ENCODE assay signal across 16 cellular contexts in the genomic region with DNA sequence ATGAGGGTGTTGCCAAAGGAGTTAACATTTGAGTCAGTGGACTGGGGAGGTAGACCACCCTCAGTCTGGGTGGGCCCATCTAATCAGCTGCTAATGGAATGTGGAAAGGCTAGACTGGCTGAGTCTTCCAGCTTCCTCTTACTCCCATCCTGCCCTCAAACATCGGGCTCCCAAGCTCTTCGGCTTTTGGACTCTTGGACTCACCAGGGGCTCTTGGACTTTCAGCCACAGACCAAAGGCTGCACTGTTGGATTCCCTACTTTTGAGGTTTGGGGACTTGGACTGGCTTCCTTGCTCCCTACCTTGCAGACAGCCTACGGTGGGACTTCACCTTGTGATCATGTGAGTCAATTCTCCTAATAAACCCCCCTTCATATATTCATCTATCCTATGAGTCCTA.
DNase-seq lines count a peak whose midpoint lies in the region; ATAC-seq and TF ChIP-seq lines count a peak whose summit lies in the region.
"Had no signal": no experiment of that assay in that cellular context is flagged by ENCODE, and none has a peak within 500 bp of the region (broad histone marks: within the 10 kb centered on the region; RNA-seq: fewer than 3 reads in every experiment).

No MANE protein-coding gene starts in this region.

- H3K4me3 ChIP-seq in BLaER1 (no peak overlapping the region), liver (ENCODE audit: low read depth in 1 of 3, low read length in 3 of 3) (no peak overlapping the region)
- H3K4me3 ChIP-seq: A549 had no signal

- no peak overlapping the region for H3K4me3 Mint-ChIP-seq in activated CD4-positive, alpha-beta T cell treated with anti-CD3 and anti-CD28 coated beads, Interleukin-2, amount 10 ng/mL, durations not matched to agents 24 days and 14 days
- H3K4me3 Mint-ChIP-seq: B cell; CD4-positive, alpha-beta T cell; CD8-positive, alpha-beta T cell had no signal

- H3K9me3 ChIP-seq in BLaER1 (no peaks in the 10 kb centered on the region), liver (ENCODE audit: control insufficient read depth in 4 of 4, low read length in 3 of 4) (no peaks in the 10 kb centered on the region)
- H3K9me3 ChIP-seq: Caco-2 had no signal

- H3K27me3 Mint-ChIP-seq in activated CD4-positive, alpha-beta T cell treated with anti-CD3 and anti-CD28 coated beads, Interleukin-2, amount 10 ng/mL, durations not matched to agents 24 days and 14 days: peaks cover 10% of the 10 kb centered on the region

- no peaks in the 10 kb centered on the region for H3K36me3 ChIP-seq in BLaER1
- no peaks in the 10 kb centered on the region for H3K36me3 ChIP-seq in liver (ENCODE audit: control insufficient read depth in 4 of 4, insufficient read depth in 3 of 4, low read depth in 1 of 4, low read length in 3 of 4)

- DNase-seq in activated CD4-positive, alpha-beta T cell treated with anti-CD3 and anti-CD28 coated beads, Interleukin-2, amount 10 ng/mL, durations not matched to agents 24 days and 14 days: peak; percentile 19
- DNase-seq in activated CD4-positive, alpha-beta T cell treated with anti-CD3 and anti-CD28 coated beads, Interleukin-2, amount 50 U/mL, for 1 hour: no peak
- DNase-seq: AML-193; Caco-2; Calu3; CD4-positive, alpha-beta T cell; CD8-positive, alpha-beta T cell; DMS79 treated with DMSO at 0.1 percent for 48 hours; GF-D8 had no signal

- H3K4me2 ChIP-seq in BLaER1: peak overlapping the region; percentile 90
- H3K4me2 ChIP-seq: A549 had no signal

- no peaks in the 10 kb centered on the region for H4K20me1 ChIP-seq in BLaER1

- H3K4me1 Mint-ChIP-seq in activated CD4-positive, alpha-beta T cell treated with anti-CD3 and anti-CD28 coated beads, Interleukin-2, amount 10 ng/mL, durations not matched to agents 24 days and 14 days: no peaks in the 10 kb centered on the region

- H3K9me3 Mint-ChIP-seq in activated CD4-positive, alpha-beta T cell treated with anti-CD3 and anti-CD28 coated beads, Interleukin-2, amount 10 ng/mL, durations not matched to agents 24 days and 14 days: no peaks in the 10 kb centered on the region
- H3K9me3 Mint-ChIP-seq: CD4-positive, alpha-beta T cell; CD8-positive, alpha-beta T cell had no signal

- no peak for ATAC-seq in HG03439 (IDR thresholded peaks at IDR 0.05; ENCODE audit: unreplicated experiment)
- ATAC-seq: A549; CD8-positive, alpha-beta T cell had no signal

- no peaks in the 10 kb centered on the region for H3K36me3 Mint-ChIP-seq in activated CD4-positive, alpha-beta T cell treated with anti-CD3 and anti-CD28 coated beads, Interleukin-2, amount 10 ng/mL, durations not matched to agents 24 days and 14 days (ENCODE audit: low read depth)
- H3K36me3 Mint-ChIP-seq: CD8-positive, alpha-beta T cell had no signal

- WGBS in liver: 56% methylated on average over 3 of the region's 3 CpGs

- TF ChIP-seq RAD21 in liver (IDR thresholded peaks at IDR 0.05): no peak

- H3K27me3 ChIP-seq in BLaER1 (peaks cover 6% of the 10 kb centered on the region; the same call in 1 of the 2 replicates), liver (ENCODE audit: control insufficient read depth in 4 of 4, insufficient read depth in 4 of 4, low read length in 3 of 4) (no peaks in the 10 kb centered on the region)

- H3K9ac ChIP-seq in BLaER1: no peak overlapping the region
- H3K9ac ChIP-seq in liver (ENCODE audit: low read depth in 1 of 2, low read length in 2 of 2): no peak overlapping the region

- intact Hi-C loops in activated CD4-positive, alpha-beta T cell treated with anti-CD3 and anti-CD28 coated beads, Interleukin-2, amount 10 ng/mL, durations not matched to agents 24 days and 14 days (cut with micrococcal nuclease): no loop called here

- H3K27ac ChIP-seq in BLaER1 (no peak overlapping the region), liver (ENCODE audit: low read depth in 1 of 2, low read length in 2 of 2) (no peak overlapping the region)
- H3K27ac ChIP-seq: 22Rv1, A549, C4-2B had no signal

- H3K27ac Mint-ChIP-seq in activated CD4-positive, alpha-beta T cell treated with anti-CD3 and anti-CD28 coated beads, Interleukin-2, amount 10 ng/mL, durations not matched to agents 24 days and 14 days: no peak overlapping the region
- H3K27ac Mint-ChIP-seq: B cell; CD4-positive, alpha-beta T cell; CD8-positive, alpha-beta T cell had no signal

- TF ChIP-seq CTCF in liver (IDR thresholded peaks at IDR 0.05; ENCODE audit: low read depth, low read length, missing input control): no peak

- peaks cover 46% of the 10 kb centered on the region for H3K4me1 ChIP-seq in BLaER1
- H3K4me1 ChIP-seq in liver (ENCODE audit: control insufficient read depth in 4 of 4, insufficient read depth in 4 of 4, low read length in 3 of 4): peaks cover 6 to 20% (median 12%) of the 10 kb centered on the region in 4 donors
- H3K4me1 ChIP-seq: A549 had no signal

TF ChIP-seq in liver, 16 proteins besides CTCF, POLR2A, EP300 and RAD21:
- no peak for TF ChIP-seq RXRA (IDR thresholded peaks at IDR 0.05)
- peak; percentile 61 to 82 for TF ChIP-seq HNF4A (conservative IDR thresholded peaks at IDR 0.05)
